In the genomic region with DNA sequence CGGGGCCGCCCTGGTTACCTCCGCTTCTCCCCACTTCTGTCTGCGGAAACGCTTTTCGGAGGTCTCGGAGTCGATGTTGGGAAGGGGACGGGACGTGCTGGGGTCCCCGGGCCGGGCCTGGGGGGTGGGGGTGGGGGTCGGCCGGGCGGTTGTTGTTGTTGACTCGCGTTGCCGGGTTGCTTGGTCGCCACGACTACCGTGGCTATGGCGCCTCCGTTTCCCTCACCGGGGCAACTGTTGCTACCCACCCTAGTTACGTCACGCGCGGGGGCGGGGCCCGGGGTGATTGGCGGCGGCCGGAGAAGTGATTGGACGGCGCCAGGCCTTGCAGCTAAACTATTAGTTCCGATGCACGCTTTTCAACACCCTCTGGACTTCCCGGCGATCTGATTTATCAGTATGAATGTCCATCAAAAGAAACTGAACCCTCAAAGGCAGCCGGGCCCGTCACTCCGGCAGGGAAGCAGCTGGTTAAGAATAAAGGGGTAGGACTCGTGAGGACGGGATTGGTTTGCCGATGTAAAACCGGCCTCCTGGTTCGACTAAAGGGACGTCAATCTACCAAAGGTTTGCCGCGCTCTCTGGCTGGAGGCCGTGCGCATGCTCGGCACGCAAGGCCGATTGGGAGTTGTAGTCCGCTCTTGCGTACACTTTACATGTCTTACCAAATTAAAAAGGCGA, we compare ENCODE assay signal across 8 cellular contexts.
A peak's percentile ranks its signal among the peaks of the same experiment; 100 is the strongest.
DNase-seq lines count a peak whose midpoint lies in the region; ATAC-seq lines count a peak whose summit lies in the region.

A gene (minus strand): TSS at position 236 of the 681 bp plus-strand sequence. CDS start 12,477 bp downstream, outside the sequence.

- peak; percentile 95 for DNase-seq in AG08396 (ENCODE audit: low spot score)
- peak; percentile 98 for DNase-seq in NCI-H510A (lab: John Stamatoyannopoulos, UW)
- peak; percentile 100 for DNase-seq in activated CD4-positive, CD25-positive, alpha-beta regulatory T cell treated with anti-CD3 and anti-CD28 coated beads, Interleukin-2, amount 50 U/mL, for 72 hours
- peak; percentile 100 for DNase-seq in cerebellar cortex (ENCODE audit: low spot score)
- peak; percentile 100 for DNase-seq in iris pigment epithelial cell (ENCODE audit: low read depth)
- peak; percentile 99 to 100 for DNase-seq in stimulated activated CD4-positive, alpha-beta T cell treated with anti-CD3 and anti-CD28 coated beads, Interleukin-12 subunit alpha, Interleukin-12 subunit beta, amount 100 ng/mL, for 24 hours (ENCODE audit: low read depth in 2 of 2)

- ATAC-seq in GM19043 (IDR thresholded peaks at IDR 0.05; ENCODE audit: low read depth, unreplicated experiment) (peak; percentile 69), HG03439 (IDR thresholded peaks at IDR 0.05; ENCODE audit: unreplicated experiment) (peak; percentile 82)

Comparison
In these comparisons a context has a peak if more than half of its experiments do, and no peak if none do; other contexts are left out.
1. Peak in every context shown above with its lines: DNase-seq and ATAC-seq.